ENCODE assay signal across 10 cellular contexts in the genomic region with DNA sequence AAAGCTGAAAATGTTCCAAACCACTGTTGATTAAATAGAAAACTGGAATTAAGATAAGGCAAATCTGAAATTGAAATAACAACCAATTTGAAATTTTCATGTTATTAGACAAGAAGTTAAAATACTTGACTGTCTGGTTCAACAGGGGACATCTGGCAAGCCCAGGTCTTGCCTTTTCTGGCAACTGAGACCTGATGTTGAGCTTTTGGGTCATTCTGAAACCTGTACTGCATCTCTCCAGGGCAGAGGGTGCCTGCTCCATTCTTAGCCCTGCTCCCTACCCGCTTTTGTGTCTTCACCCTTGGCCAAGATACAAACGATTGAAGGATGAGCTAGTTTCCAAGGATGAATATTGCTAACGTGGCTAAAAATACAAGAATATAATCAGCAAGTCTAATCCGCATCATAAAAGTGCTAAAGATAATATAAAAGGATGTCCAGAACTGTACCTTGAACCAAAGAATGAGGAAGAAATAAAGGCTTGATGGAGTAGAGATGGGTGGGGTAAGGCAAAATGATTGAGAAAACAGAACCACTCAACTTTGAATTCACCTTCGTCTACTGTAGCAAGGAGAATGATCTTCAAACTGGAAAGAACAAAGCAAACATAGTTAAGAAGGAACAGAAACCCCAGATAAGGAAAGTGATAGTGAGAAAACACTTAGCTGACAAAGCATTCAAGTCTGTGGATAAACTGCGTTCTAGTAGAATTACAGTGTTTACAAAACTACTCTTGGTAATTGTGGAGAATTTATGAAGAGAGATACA.
DNase-seq lines count a peak whose midpoint lies in the region; ATAC-seq and TF ChIP-seq lines count a peak whose summit lies in the region.
"Had no signal": no experiment of that assay in that cellular context is flagged by ENCODE, and none has a peak within 500 bp of the region (broad histone marks: within the 10 kb centered on the region; RNA-seq: fewer than 3 reads in every experiment).

No MANE protein-coding gene starts in this region.

- H3K4me1 Mint-ChIP-seq in activated CD4-positive, alpha-beta memory T cell treated with anti-CD3 and anti-CD28 coated beads, Interleukin-2, amount 10 ng/mL, durations not matched to agents 7 days and 5 days = peaks cover 51% of the 10 kb centered on the region
- peaks cover 23% of the 10 kb centered on the region for H3K4me1 Mint-ChIP-seq in activated CD4-positive, alpha-beta memory T cell treated with anti-CD3 and anti-CD28 coated beads for 36 hours (ENCODE audit: low read depth)

- intact Hi-C loops in activated CD4-positive, alpha-beta memory T cell treated with anti-CD3 and anti-CD28 coated beads for 36 hours (cut with micrococcal nuclease) = no loop called here
- intact Hi-C loops in upper lobe of right lung (cut with DNase I) = no loop called here

- TF ChIP-seq CTCF in upper lobe of right lung (IDR thresholded peaks at IDR 0.05) (no peak), coronary artery (IDR thresholded peaks at IDR 0.05) (no peak)

- CTCF ChIA-PET in activated CD4-positive, alpha-beta memory T cell treated with anti-CD3 and anti-CD28 coated beads, Interleukin-2, amount 10 ng/mL, durations not matched to agents 7 days and 5 days (lab: Charles Lee) = no interaction called here
- CTCF ChIA-PET in activated CD4-positive, alpha-beta memory T cell treated with anti-CD3 and anti-CD28 coated beads for 36 hours (lab: Charles Lee) = no interaction called here

- H3K4me3 ChIP-seq in upper lobe of right lung (no peak overlapping the region), coronary artery (no peak overlapping the region)
- H3K4me3 ChIP-seq: spleen had no signal

- no peak for DNase-seq in activated CD4-positive, alpha-beta memory T cell treated with anti-CD3 and anti-CD28 coated beads, Interleukin-2, amount 10 ng/mL, durations not matched to agents 7 days and 5 days
- no peak for DNase-seq in activated CD4-positive, alpha-beta memory T cell treated with anti-CD3 and anti-CD28 coated beads for 36 hours
- DNase-seq in upper lobe of right lung = no peak
- DNase-seq in occipital lobe (lab: John Stamatoyannopoulos, UW) = no peak
- DNase-seq in coronary artery (ENCODE audit: low spot score) = no peak
- no peak for DNase-seq in amygdala (lab: John Stamatoyannopoulos, UW)
- DNase-seq: spleen had no signal

- ATAC-seq in HG02763 (IDR thresholded peaks at IDR 0.05; ENCODE audit: unreplicated experiment) (peak; percentile 71), HG03469 (IDR thresholded peaks at IDR 0.05; ENCODE audit: unreplicated experiment) (peak; percentile 74), upper lobe of right lung (peak; percentile 27)

- peaks cover 21% of the 10 kb centered on the region for H3K9me3 Mint-ChIP-seq in activated CD4-positive, alpha-beta memory T cell treated with anti-CD3 and anti-CD28 coated beads, Interleukin-2, amount 10 ng/mL, durations not matched to agents 7 days and 5 days
- peaks cover 3% of the 10 kb centered on the region for H3K9me3 Mint-ChIP-seq in activated CD4-positive, alpha-beta memory T cell treated with anti-CD3 and anti-CD28 coated beads for 36 hours

- no peaks in the 10 kb centered on the region for H3K27me3 Mint-ChIP-seq in activated CD4-positive, alpha-beta memory T cell treated with anti-CD3 and anti-CD28 coated beads, Interleukin-2, amount 10 ng/mL, durations not matched to agents 7 days and 5 days
- H3K27me3 Mint-ChIP-seq in activated CD4-positive, alpha-beta memory T cell treated with anti-CD3 and anti-CD28 coated beads for 36 hours = no peaks in the 10 kb centered on the region

- peaks cover 39% of the 10 kb centered on the region for H3K36me3 Mint-ChIP-seq in activated CD4-positive, alpha-beta memory T cell treated with anti-CD3 and anti-CD28 coated beads, Interleukin-2, amount 10 ng/mL, durations not matched to agents 7 days and 5 days (ENCODE audit: low read depth)
- H3K36me3 Mint-ChIP-seq in activated CD4-positive, alpha-beta memory T cell treated with anti-CD3 and anti-CD28 coated beads for 36 hours = no peaks in the 10 kb centered on the region

- H3K36me3 ChIP-seq in upper lobe of right lung = no peaks in the 10 kb centered on the region
- H3K36me3 ChIP-seq: spleen had no signal

- H3K27ac ChIP-seq in upper lobe of right lung = no peak overlapping the region
- H3K27ac ChIP-seq in coronary artery = no peak overlapping the region
- H3K27ac ChIP-seq: 22Rv1 had no signal

- no peak overlapping the region for H3K4me3 Mint-ChIP-seq in activated CD4-positive, alpha-beta memory T cell treated with anti-CD3 and anti-CD28 coated beads, Interleukin-2, amount 10 ng/mL, durations not matched to agents 7 days and 5 days
- no peak overlapping the region for H3K4me3 Mint-ChIP-seq in activated CD4-positive, alpha-beta memory T cell treated with anti-CD3 and anti-CD28 coated beads for 36 hours

- H3K9me3 ChIP-seq in upper lobe of right lung = no peaks in the 10 kb centered on the region

- POLR2A ChIA-PET in activated CD4-positive, alpha-beta memory T cell treated with anti-CD3 and anti-CD28 coated beads, Interleukin-2, amount 10 ng/mL, durations not matched to agents 7 days and 5 days (lab: Charles Lee) = interaction anchor here (1.0 to 1.4 kb wide), 2 partner anchors 10 to 111 kb away, joined by 3 read pairs; no protein-coding TSS in a partner anchor
- POLR2A ChIA-PET in activated CD4-positive, alpha-beta memory T cell treated with anti-CD3 and anti-CD28 coated beads for 36 hours (lab: Charles Lee) = no interaction called here

- H3K27ac Mint-ChIP-seq in activated CD4-positive, alpha-beta memory T cell treated with anti-CD3 and anti-CD28 coated beads, Interleukin-2, amount 10 ng/mL, durations not matched to agents 7 days and 5 days = peak overlapping the region; percentile 37
- H3K27ac Mint-ChIP-seq in activated CD4-positive, alpha-beta memory T cell treated with anti-CD3 and anti-CD28 coated beads for 36 hours = no peak overlapping the region

- peaks cover 9% of the 10 kb centered on the region for H3K4me1 ChIP-seq in upper lobe of right lung

- H3K27me3 ChIP-seq in upper lobe of right lung = no peaks in the 10 kb centered on the region
- H3K27me3 ChIP-seq: spleen had no signal
